In the genomic region with DNA sequence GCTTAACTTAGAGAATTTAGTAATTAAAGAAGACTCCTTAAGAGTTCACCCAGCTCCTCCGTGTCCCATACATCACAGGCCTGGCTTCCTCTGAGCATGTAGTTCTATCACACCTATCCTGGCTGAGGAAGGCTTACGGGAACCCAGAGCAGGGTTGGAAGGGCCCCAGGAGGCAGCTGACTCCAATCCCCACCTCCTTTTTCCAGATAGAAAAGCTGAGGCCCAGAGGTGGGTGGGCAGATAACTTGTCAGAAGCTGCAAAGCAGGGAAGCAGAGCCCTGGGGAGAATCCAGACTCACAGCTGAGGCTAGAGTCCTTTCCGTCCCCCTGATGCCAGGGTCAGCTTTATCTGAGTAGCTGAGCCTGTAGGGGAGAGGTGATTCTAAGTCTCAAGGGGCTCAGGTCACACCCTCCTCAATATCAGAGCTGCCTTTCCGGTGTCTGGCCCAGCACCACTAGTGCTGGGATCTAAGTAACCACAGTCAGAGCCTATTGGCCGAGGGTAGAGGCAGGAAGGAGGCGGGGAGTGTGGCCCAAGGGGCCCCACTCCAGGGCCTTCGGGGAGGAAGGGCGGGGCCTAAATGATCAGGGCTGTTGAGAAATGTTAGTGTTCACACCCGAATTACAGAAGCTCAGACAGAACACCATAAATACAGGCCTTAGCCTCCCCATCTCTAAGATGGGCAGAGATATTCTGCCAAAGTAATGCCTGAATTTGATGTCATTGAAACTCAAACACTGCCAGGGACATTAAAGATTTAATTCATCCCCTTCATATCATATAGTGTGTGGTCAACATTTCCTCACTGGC, we compare ENCODE assay signal across 1 cellular context.
TF ChIP-seq lines count a peak whose summit lies in the region.

No MANE protein-coding gene starts in this region.

TF ChIP-seq in HEK293, 187 proteins besides CTCF, POLR2A, EP300 and RAD21 (continued from another document):
- TF ChIP-seq, protein P1, sequence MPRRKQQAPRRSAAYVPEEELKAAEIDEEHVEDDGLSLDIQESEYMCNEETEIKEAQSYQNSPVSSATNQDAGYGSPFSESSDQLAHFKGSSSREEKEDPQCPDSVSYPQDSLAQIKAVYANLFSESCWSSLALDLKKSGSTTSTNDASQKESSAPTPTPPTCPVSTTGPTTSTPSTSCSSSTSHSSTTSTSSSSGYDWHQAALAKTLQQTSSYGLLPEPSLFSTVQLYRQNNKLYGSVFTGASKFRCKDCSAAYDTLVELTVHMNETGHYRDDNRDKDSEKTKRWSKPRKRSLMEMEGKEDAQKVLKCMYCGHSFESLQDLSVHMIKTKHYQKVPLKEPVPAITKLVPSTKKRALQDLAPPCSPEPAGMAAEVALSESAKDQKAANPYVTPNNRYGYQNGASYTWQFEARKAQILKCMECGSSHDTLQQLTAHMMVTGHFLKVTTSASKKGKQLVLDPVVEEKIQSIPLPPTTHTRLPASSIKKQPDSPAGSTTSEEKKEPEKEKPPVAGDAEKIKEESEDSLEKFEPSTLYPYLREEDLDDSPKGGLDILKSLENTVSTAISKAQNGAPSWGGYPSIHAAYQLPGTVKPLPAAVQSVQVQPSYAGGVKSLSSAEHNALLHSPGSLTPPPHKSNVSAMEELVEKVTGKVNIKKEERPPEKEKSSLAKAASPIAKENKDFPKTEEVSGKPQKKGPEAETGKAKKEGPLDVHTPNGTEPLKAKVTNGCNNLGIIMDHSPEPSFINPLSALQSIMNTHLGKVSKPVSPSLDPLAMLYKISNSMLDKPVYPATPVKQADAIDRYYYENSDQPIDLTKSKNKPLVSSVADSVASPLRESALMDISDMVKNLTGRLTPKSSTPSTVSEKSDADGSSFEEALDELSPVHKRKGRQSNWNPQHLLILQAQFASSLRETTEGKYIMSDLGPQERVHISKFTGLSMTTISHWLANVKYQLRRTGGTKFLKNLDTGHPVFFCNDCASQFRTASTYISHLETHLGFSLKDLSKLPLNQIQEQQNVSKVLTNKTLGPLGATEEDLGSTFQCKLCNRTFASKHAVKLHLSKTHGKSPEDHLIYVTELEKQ (tag by site-specific recombination; IDR thresholded peaks at IDR 0.05; ENCODE audit: borderline replicate concordance) = no peak
- peak; percentile 80 for TF ChIP-seq ZBTB20 (tag by site-specific recombination; IDR thresholded peaks at IDR 0.05)
- no peak for TF ChIP-seq ZNF24 (tag by site-specific recombination; IDR thresholded peaks at IDR 0.05)
- TF ChIP-seq ZFP69B (tag by site-specific recombination; IDR thresholded peaks at IDR 0.05) = peak; percentile 56; the same call in 1 of the 2 replicates
- no peak for TF ChIP-seq GLI2 (tag by site-specific recombination; IDR thresholded peaks at IDR 0.05; ENCODE audit: borderline replicate concordance, low read depth)
- TF ChIP-seq ZNF704 (tag by site-specific recombination; IDR thresholded peaks at IDR 0.05) = no peak
- TF ChIP-seq ZSCAN18 (tag by site-specific recombination; IDR thresholded peaks at IDR 0.05) = no peak
- no peak for TF ChIP-seq ZNF292 (tag by site-specific recombination; IDR thresholded peaks at IDR 0.05; ENCODE audit: borderline replicate concordance, low read depth)
- TF ChIP-seq SP2 (tag by site-specific recombination; IDR thresholded peaks at IDR 0.05) = peak; percentile 51
- TF ChIP-seq KLF9 (tag by site-specific recombination; IDR thresholded peaks at IDR 0.05; ENCODE audit: low read depth) = no peak
- TF ChIP-seq, protein P2, sequence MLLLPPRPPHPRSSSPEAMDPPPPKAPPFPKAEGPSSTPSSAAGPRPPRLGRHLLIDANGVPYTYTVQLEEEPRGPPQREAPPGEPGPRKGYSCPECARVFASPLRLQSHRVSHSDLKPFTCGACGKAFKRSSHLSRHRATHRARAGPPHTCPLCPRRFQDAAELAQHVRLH (tag by site-specific recombination; IDR thresholded peaks at IDR 0.05) = no peak
- TF ChIP-seq KLF10 (tag by site-specific recombination; IDR thresholded peaks at IDR 0.05) = peak; percentile 68
- 0 out of 2 replicates have a peak, but pooled peaks have one; percentile 32 for TF ChIP-seq ZNF692 (tag by site-specific recombination; IDR thresholded peaks at IDR 0.05)
- TF ChIP-seq ZNF214 (tag by site-specific recombination; IDR thresholded peaks at IDR 0.05; ENCODE audit: borderline replicate concordance) = no peak
- TF ChIP-seq EGR2 (tag by site-specific recombination; IDR thresholded peaks at IDR 0.05; ENCODE audit: low read depth) = no peak
- no peak for TF ChIP-seq PRDM4 (tag by site-specific recombination; IDR thresholded peaks at IDR 0.05)
- TF ChIP-seq SP3 (tag by site-specific recombination; IDR thresholded peaks at IDR 0.05) = peak; percentile 45; the same call in 1 of the 2 replicates
- no peak for TF ChIP-seq GFI1B (tag by site-specific recombination; IDR thresholded peaks at IDR 0.05)
- TF ChIP-seq, protein P3, sequence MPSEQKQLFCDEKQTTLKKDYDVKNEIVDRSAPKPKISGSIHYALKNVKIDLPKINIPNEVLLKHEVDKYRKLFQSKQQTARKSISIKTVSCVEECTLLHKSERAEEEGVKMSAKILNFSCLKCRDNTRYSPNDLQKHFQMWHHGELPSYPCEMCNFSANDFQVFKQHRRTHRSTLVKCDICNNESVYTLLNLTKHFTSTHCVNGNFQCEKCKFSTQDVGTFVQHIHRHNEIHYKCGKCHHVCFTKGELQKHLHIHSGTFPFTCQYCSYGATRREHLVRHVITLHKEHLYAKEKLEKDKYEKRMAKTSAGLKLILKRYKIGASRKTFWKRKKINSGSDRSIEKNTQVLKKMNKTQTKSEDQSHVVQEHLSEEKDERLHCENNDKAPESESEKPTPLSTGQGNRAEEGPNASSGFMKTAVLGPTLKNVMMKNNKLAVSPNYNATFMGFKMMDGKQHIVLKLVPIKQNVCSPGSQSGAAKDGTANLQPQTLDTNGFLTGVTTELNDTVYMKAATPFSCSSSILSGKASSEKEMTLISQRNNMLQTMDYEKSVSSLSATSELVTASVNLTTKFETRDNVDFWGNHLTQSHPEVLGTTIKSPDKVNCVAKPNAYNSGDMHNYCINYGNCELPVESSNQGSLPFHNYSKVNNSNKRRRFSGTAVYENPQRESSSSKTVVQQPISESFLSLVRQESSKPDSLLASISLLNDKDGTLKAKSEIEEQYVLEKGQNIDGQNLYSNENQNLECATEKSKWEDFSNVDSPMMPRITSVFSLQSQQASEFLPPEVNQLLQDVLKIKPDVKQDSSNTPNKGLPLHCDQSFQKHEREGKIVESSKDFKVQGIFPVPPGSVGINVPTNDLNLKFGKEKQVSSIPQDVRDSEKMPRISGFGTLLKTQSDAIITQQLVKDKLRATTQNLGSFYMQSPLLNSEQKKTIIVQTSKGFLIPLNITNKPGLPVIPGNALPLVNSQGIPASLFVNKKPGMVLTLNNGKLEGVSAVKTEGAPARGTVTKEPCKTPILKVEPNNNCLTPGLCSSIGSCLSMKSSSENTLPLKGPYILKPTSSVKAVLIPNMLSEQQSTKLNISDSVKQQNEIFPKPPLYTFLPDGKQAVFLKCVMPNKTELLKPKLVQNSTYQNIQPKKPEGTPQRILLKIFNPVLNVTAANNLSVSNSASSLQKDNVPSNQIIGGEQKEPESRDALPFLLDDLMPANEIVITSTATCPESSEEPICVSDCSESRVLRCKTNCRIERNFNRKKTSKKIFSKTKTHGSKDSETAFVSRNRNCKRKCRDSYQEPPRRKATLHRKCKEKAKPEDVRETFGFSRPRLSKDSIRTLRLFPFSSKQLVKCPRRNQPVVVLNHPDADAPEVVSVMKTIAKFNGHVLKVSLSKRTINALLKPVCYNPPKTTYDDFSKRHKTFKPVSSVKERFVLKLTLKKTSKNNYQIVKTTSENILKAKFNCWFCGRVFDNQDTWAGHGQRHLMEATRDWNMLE (tag by site-specific recombination; conservative IDR thresholded peaks at IDR 0.05; ENCODE audit: low read depth) = 0 out of 2 replicates have a peak, but pooled peaks have one; percentile 20
- TF ChIP-seq, protein P4, sequence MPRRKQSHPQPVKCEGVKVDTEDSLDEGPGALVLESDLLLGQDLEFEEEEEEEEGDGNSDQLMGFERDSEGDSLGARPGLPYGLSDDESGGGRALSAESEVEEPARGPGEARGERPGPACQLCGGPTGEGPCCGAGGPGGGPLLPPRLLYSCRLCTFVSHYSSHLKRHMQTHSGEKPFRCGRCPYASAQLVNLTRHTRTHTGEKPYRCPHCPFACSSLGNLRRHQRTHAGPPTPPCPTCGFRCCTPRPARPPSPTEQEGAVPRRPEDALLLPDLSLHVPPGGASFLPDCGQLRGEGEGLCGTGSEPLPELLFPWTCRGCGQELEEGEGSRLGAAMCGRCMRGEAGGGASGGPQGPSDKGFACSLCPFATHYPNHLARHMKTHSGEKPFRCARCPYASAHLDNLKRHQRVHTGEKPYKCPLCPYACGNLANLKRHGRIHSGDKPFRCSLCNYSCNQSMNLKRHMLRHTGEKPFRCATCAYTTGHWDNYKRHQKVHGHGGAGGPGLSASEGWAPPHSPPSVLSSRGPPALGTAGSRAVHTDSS (tag by site-specific recombination; IDR thresholded peaks at IDR 0.05) = no peak
